In genomic region chr11:96342131-96342970, GRCh38 we compare ENCODE assay signal across 8 cellular contexts. TPM values are rescaled to one million over a fixed set of nuclear protein-coding genes. Genes with fewer than 3 reads are reported as not detected.
DNase-seq lines count a peak whose midpoint lies in the region; ATAC-seq and TF ChIP-seq lines count a peak whose summit lies in the region.

No MANE protein-coding gene starts in this region.

- H3K4me3 Mint-ChIP-seq in naive thymus-derived CD4-positive, alpha-beta T cell = peak overlapping the region; percentile 95 to 99 (median 98)

- H3K27ac ChIP-seq in OCI-LY3 (ENCODE audit: low read length) = peak overlapping the region; percentile 75
- H3K27ac ChIP-seq in effector memory CD4-positive, alpha-beta T cell (ENCODE audit: insufficient read depth, low read length, poor library complexity, severe bottlenecking) = peak overlapping the region; percentile 83
- peak overlapping the region; percentile 87 for H3K27ac ChIP-seq in naive thymus-derived CD4-positive, alpha-beta T cell (ENCODE audit: low read depth, low read length)

- peak overlapping the region; percentile 71 for H2AFZ ChIP-seq in OCI-LY3 (ENCODE audit: low read depth, low read length)

- POLR2A ChIA-PET in naive thymus-derived CD4-positive, alpha-beta T cell (lab: Charles Lee) = interaction anchor here (0.7 to 6.2 kb wide), 36 partner anchors 7 to 494 kb away, joined by 3 to 40 read pairs (median 4); partner anchors contain the start of genes CCDC82 and JRKL

- TF ChIP-seq CTCF in GM06990 (IDR thresholded peaks at IDR 0.05; ENCODE audit: insufficient read depth, low read length, poor library complexity, severe bottlenecking) (no peak), OCI-LY3 (IDR thresholded peaks at IDR 0.05; ENCODE audit: low read depth, low read length) (no peak)

- peaks cover 46% of the 10 kb centered on the region for H3K4me1 ChIP-seq in OCI-LY3 (ENCODE audit: low read length)
- peaks cover 30% of the 10 kb centered on the region for H3K4me1 ChIP-seq in effector memory CD4-positive, alpha-beta T cell (ENCODE audit: control insufficient read depth, insufficient read depth, low read length, poor library complexity, severe bottlenecking)
- peaks cover 18 to 39% of the 10 kb centered on the region in 2 donors for H3K4me1 ChIP-seq in naive thymus-derived CD4-positive, alpha-beta T cell (ENCODE audit: control insufficient read depth in 2 of 2, insufficient read depth in 2 of 2, low read length in 2 of 2)

- H3K27me3 ChIP-seq in GM06990 (replicated peaks; ENCODE audit: control insufficient read depth, insufficient read depth, low read length) (no peaks in the 10 kb centered on the region), OCI-LY3 (ENCODE audit: low read depth, low read length) (no peaks in the 10 kb centered on the region)
- H3K27me3 ChIP-seq in effector memory CD4-positive, alpha-beta T cell (replicated peaks; ENCODE audit: control insufficient read depth, insufficient read depth, low read length, poor library complexity, severe bottlenecking) = no peaks in the 10 kb centered on the region
- no peaks in the 10 kb centered on the region for H3K27me3 ChIP-seq in naive thymus-derived CD4-positive, alpha-beta T cell (ENCODE audit: control insufficient read depth in 2 of 2, insufficient read depth in 2 of 2, low read length in 2 of 2)

- H3K27me3 Mint-ChIP-seq in naive thymus-derived CD4-positive, alpha-beta T cell = no peaks in the 10 kb centered on the region

- intact Hi-C loops in naive thymus-derived CD4-positive, alpha-beta T cell (cut with micrococcal nuclease) = loop anchor here (2.0 to 5.0 kb wide), 7 partner anchors 30 to 1254 kb away; partner anchors contain the start of genes MTMR2 (in 2 of the 2), ENDOD1 (in 1 of the 2) and SESN3 (in 1 of the 2)

- H3K36me3 Mint-ChIP-seq in naive thymus-derived CD4-positive, alpha-beta T cell = peaks cover 0 to 37% (median 5%) of the 10 kb centered on the region in 5 donors

- H3K27ac Mint-ChIP-seq in naive thymus-derived CD4-positive, alpha-beta T cell = peak overlapping the region; percentile 93 to 98 (median 96)

- no peaks in the 10 kb centered on the region for H3K36me3 ChIP-seq in GM06990 (ENCODE audit: control insufficient read depth, insufficient read depth, low read length)
- H3K36me3 ChIP-seq in OCI-LY3 (replicated peaks; ENCODE audit: low read depth, low read length) = no peaks in the 10 kb centered on the region
- no peaks in the 10 kb centered on the region for H3K36me3 ChIP-seq in effector memory CD4-positive, alpha-beta T cell (ENCODE audit: control insufficient read depth, insufficient read depth, low read length)
- peaks cover 0 to 13% (median 0%) of the 10 kb centered on the region in 3 experiments for H3K36me3 ChIP-seq in naive thymus-derived CD4-positive, alpha-beta T cell (ENCODE audit: control insufficient read depth in 2 of 3, insufficient read depth in 3 of 3, low read length in 3 of 3)

- H4K20me1 ChIP-seq in OCI-LY3 (ENCODE audit: insufficient read depth, low read length) = peaks cover 15% of the 10 kb centered on the region

- peak overlapping the region; percentile 96 for H3K4me2 ChIP-seq in OCI-LY3 (ENCODE audit: low read length)

- H3K9me3 Mint-ChIP-seq in naive thymus-derived CD4-positive, alpha-beta T cell = peaks cover 0 to 3% (median 0%) of the 10 kb centered on the region in 11 donors

- peaks cover 55% of the 10 kb centered on the region for H3K79me2 ChIP-seq in OCI-LY3 (ENCODE audit: low read length)

- no peak for ATAC-seq in naive thymus-derived CD4-positive, alpha-beta T cell
- ATAC-seq in GM19035 (IDR thresholded peaks at IDR 0.05; ENCODE audit: unreplicated experiment) = no peak

- H3K9ac ChIP-seq in OCI-LY3 (ENCODE audit: low read length) = peak overlapping the region; percentile 89

- CTCF ChIA-PET in naive thymus-derived CD4-positive, alpha-beta T cell (lab: Charles Lee) = interaction anchor here (0.6 to 6.0 kb wide), 92 partner anchors 8 to 584 kb away, joined by 3 to 111 read pairs (median 4); partner anchors contain the start of genes CCDC82 and JRKL

- H3K4me3 ChIP-seq in GM06990 (replicated peaks; ENCODE audit: low read depth, low read length) (peak overlapping the region; percentile 85), OCI-LY3 (ENCODE audit: low read length) (peak overlapping the region; percentile 86)
- peak overlapping the region; percentile 74 for H3K4me3 ChIP-seq in effector memory CD4-positive, alpha-beta T cell (ENCODE audit: insufficient read depth, low read depth, low read length, poor library complexity, severe bottlenecking)
- peak overlapping the region; percentile 95 for H3K4me3 ChIP-seq in naive thymus-derived CD4-positive, alpha-beta T cell (ENCODE audit: low read length)

- peaks cover 21 to 48% (median 27%) of the 10 kb centered on the region in 7 donors for H3K4me1 Mint-ChIP-seq in naive thymus-derived CD4-positive, alpha-beta T cell

- DNase-seq in GM06990 (ENCODE audit: extremely low read depth, insufficient read length) (no peak), hepatic stellate cell (ENCODE audit: low spot score) (no peak), GM19238 (ENCODE audit: insufficient read length, low spot score) (no peak)
- DNase-seq in effector memory CD4-positive, alpha-beta T cell = no peak
- DNase-seq in naive thymus-derived CD4-positive, alpha-beta T cell = peak in 2 of 9 donors; percentile 17 to 22
- DNase-seq in stimulated activated CD4-positive, alpha-beta T cell treated with anti-CD3 and anti-CD28 coated beads, Interleukin-2, amount 100 ng/mL, for 48 hours = no peak

- H3K9me3 ChIP-seq in OCI-LY3 (ENCODE audit: insufficient read depth, low read length) = no peaks in the 10 kb centered on the region
- no peaks in the 10 kb centered on the region for H3K9me3 ChIP-seq in effector memory CD4-positive, alpha-beta T cell (ENCODE audit: control insufficient read depth, low read length)
- no peaks in the 10 kb centered on the region for H3K9me3 ChIP-seq in naive thymus-derived CD4-positive, alpha-beta T cell (ENCODE audit: control insufficient read depth in 2 of 3, low read length in 3 of 3)

RNA-seq across cellular contexts. Expression of gene MAML2, which starts 0.6 kb away (rescaled TPM):
- total RNA-seq in naive thymus-derived CD4-positive, alpha-beta T cell = 10 to 100 TPM; 15.6 to 81.3 (median 68.2) TPM
- polyA plus RNA-seq in naive thymus-derived CD4-positive, alpha-beta T cell = 10 to 100 TPM; 12.6 to 38.6 TPM

RNA-seq across cellular contexts. Expression of gene CCDC82, which starts 47.4 kb away (rescaled TPM):
- total RNA-seq in naive thymus-derived CD4-positive, alpha-beta T cell = 10 to 100 TPM; 21.9 to 46.2 (median 32.0) TPM
- polyA plus RNA-seq in naive thymus-derived CD4-positive, alpha-beta T cell = 10 to 100 TPM; 23.2 to 33.8 TPM

RNA-seq across cellular contexts. Expression of gene JRKL, which starts 47.5 kb away (rescaled TPM):
- total RNA-seq in naive thymus-derived CD4-positive, alpha-beta T cell = 10 to 100 TPM in 3 of 5 experiments, 1 to 10 TPM in 2; 5.4 to 17.3 (median 10.1) TPM
- polyA plus RNA-seq in naive thymus-derived CD4-positive, alpha-beta T cell = 1 to 10 TPM; 5.4 to 5.5 TPM
